In the genomic region with DNA sequence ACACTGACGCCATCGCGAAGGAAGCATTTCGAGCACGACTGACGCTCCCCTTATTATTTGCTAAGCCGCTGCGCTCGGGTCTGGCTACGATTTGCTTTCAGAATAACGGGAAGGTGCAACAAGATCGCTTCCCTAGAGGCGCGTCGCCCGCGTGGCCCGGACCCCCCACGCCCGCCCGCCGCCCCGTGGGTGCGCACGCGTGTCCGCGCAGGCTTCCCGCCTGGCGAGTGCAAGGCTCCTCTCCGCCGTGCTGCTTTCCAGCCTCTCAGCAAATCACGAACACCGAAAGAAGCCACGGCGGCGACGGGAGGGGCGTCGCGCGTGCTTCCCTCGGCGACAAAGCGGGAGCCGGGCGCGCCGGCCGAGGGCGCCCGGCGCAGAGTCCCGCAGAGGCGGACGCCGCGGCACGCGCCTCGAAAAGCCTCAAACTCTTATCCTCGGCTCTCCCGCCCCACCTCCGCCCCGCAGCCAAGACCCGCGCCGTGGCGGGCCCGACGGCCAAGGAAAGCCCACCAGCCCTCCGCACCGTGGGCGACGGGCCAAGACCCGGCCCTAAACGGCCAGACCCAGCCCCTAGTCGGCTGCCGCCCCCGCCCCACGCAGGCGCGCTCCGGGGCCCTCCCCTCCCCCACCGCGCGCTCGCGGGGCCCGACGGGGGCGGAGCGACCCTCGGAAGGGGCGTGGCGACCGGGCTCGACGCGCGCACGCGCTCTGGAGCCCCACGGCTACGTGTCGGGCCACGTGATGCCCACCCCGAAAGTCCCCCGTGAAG, we compare ENCODE assay signal across 8 cellular contexts. TPM values are rescaled to one million over a fixed set of nuclear protein-coding genes. Genes with fewer than 3 reads are reported as not detected.
DNase-seq lines count a peak whose midpoint lies in the region; ATAC-seq and TF ChIP-seq lines count a peak whose summit lies in the region.

No MANE protein-coding gene starts in this region.

- no peaks in the 10 kb centered on the region for H3K36me3 Mint-ChIP-seq in activated CD8-positive, alpha-beta T cell treated with anti-CD3 and anti-CD28 coated beads, Interleukin-2, amount 10 ng/mL, durations not matched to agents 7 days and 5 days (ENCODE audit: low read depth)

- H3K9me3 ChIP-seq in lower lobe of right lung, result no peaks in the 10 kb centered on the region

- H3K4me3 Mint-ChIP-seq in activated CD8-positive, alpha-beta T cell treated with anti-CD3 and anti-CD28 coated beads, Interleukin-2, amount 10 ng/mL, durations not matched to agents 7 days and 5 days, result peak overlapping the region; percentile 75

- peak overlapping the region; percentile 88 for H3K27ac Mint-ChIP-seq in activated CD8-positive, alpha-beta T cell treated with anti-CD3 and anti-CD28 coated beads, Interleukin-2, amount 10 ng/mL, durations not matched to agents 7 days and 5 days

- intact Hi-C loops in lower lobe of right lung (cut with DNase I), result no loop called here

- CTCF ChIA-PET in activated CD8-positive, alpha-beta T cell treated with anti-CD3 and anti-CD28 coated beads, Interleukin-2, amount 10 ng/mL, durations not matched to agents 7 days and 5 days (lab: Charles Lee), result no interaction called here

- no peaks in the 10 kb centered on the region for H3K9me3 Mint-ChIP-seq in activated CD8-positive, alpha-beta T cell treated with anti-CD3 and anti-CD28 coated beads, Interleukin-2, amount 10 ng/mL, durations not matched to agents 7 days and 5 days (ENCODE audit: insufficient read depth)

- peaks cover 11% of the 10 kb centered on the region for H3K27me3 Mint-ChIP-seq in activated CD8-positive, alpha-beta T cell treated with anti-CD3 and anti-CD28 coated beads, Interleukin-2, amount 10 ng/mL, durations not matched to agents 7 days and 5 days (ENCODE audit: low read depth)

- H3K27ac ChIP-seq in lower lobe of right lung, result peak overlapping the region; percentile 99

- no peaks in the 10 kb centered on the region for H3K27me3 ChIP-seq in lower lobe of right lung (ENCODE audit: low read depth)

- POLR2A ChIA-PET in activated CD8-positive, alpha-beta T cell treated with anti-CD3 and anti-CD28 coated beads, Interleukin-2, amount 10 ng/mL, durations not matched to agents 7 days and 5 days (lab: Charles Lee), result no interaction called here

- H3K4me3 ChIP-seq in AG09309 (ENCODE audit: control insufficient read depth, low read depth, low read length) (peak overlapping the region; percentile 61), lower lobe of right lung (peak overlapping the region; percentile 75)

- H3K4me1 ChIP-seq in lower lobe of right lung, result peaks cover 30% of the 10 kb centered on the region

- H3K4me1 Mint-ChIP-seq in activated CD8-positive, alpha-beta T cell treated with anti-CD3 and anti-CD28 coated beads, Interleukin-2, amount 10 ng/mL, durations not matched to agents 7 days and 5 days (ENCODE audit: low read depth), result peaks cover 25% of the 10 kb centered on the region

- TF ChIP-seq CTCF in AG09309 (IDR thresholded peaks at IDR 0.05; ENCODE audit: control insufficient read depth, insufficient read depth, low read depth, low read length, missing control alignments) (no peak), lower lobe of right lung (IDR thresholded peaks at IDR 0.05) (no peak)

- ATAC-seq in GM18858 (IDR thresholded peaks at IDR 0.05; ENCODE audit: unreplicated experiment) (peak; percentile 30), HG03060 (IDR thresholded peaks at IDR 0.05; ENCODE audit: low read depth, unreplicated experiment) (peak; percentile 36), lower lobe of right lung (peak; percentile 94 to 97)
- peak; percentile 53 for ATAC-seq in activated CD8-positive, alpha-beta T cell treated with anti-CD3 and anti-CD28 coated beads, Interleukin-2, amount 10 ng/mL, durations not matched to agents 7 days and 5 days

- DNase-seq in AG09309 (ENCODE audit: low read depth) (peak; percentile 59), NCI-H460 (ENCODE audit: extremely low read depth, low read depth) (peak; percentile 71), ecto neural progenitor cell (ENCODE audit: low spot score) (peak; percentile 91), lower lobe of right lung (peak; percentile 91)
- DNase-seq in activated CD8-positive, alpha-beta T cell treated with anti-CD3 and anti-CD28 coated beads, Interleukin-2, amount 10 ng/mL, durations not matched to agents 7 days and 5 days, result peak; percentile 88
- peak; percentile 75 to 79 for DNase-seq in stimulated activated CD4-positive, alpha-beta T cell treated with anti-CD3 and anti-CD28 coated beads, Interleukin-4, amount 100 ng/mL, for 48 hours (ENCODE audit: low read depth in 2 of 2)

- no peaks in the 10 kb centered on the region for H3K36me3 ChIP-seq in lower lobe of right lung

RNA-seq across cellular contexts. Expression of gene QKI, which starts 1.0 kb away (rescaled TPM):
- total RNA-seq in NCI-H460 (2014; rRNA removed; shearing (Covaris generic)), result 88.9 and 102 TPM in 2 replicates
- 28.4 and 60.6 TPM in 2 replicates for polyA plus RNA-seq in NCI-H460 (2014; cell fraction: nucleus; rRNA removed)
- total RNA-seq in activated CD8-positive, alpha-beta T cell treated with anti-CD3 and anti-CD28 coated beads, Interleukin-2, amount 10 ng/mL, durations not matched to agents 7 days and 5 days, result 10 to 100 TPM; 55.3 to 58.6 TPM
- total RNA-seq in lower lobe of right lung, result 247 TPM

Comparison
In these comparisons a context has a peak if more than half of its experiments do, and no peak if none do; other contexts are left out.
1. Peak in every context shown above with its lines: DNase-seq, ATAC-seq, H3K4me3 ChIP-seq and H3K27ac ChIP-seq.
2. ATAC-seq: peak in every context shown above with its lines; median percentile 96 in lower lobe of right lung; 53 in activated CD8-positive, alpha-beta T cell treated with anti-CD3 and anti-CD28 coated beads, Interleukin-2, amount 10 ng/mL, durations not matched to agents 7 days and 5 days; 36 in HG03060; 30 in GM18858.